ENCODE assay signal across 8 cellular contexts in genomic region chr17:8154608-8155152, GRCh38. TPM values are rescaled to one million over a fixed set of nuclear protein-coding genes. Genes with fewer than 3 reads are reported as not detected.
A peak's percentile ranks its signal among the peaks of the same experiment; 100 is the strongest.
DNase-seq lines count a peak whose midpoint lies in the region; ATAC-seq and TF ChIP-seq lines count a peak whose summit lies in the region.
"Had no signal": no experiment of that assay in that cellular context is flagged by ENCODE, and none has a peak within 500 bp of the region (broad histone marks: within the 10 kb centered on the region; RNA-seq: fewer than 3 reads in every experiment).

No MANE protein-coding gene starts in this region.

- intact Hi-C loops in dendritic cell treated with granulocyte-macrophage colony-stimulating factor and Interleukin-4, amounts not matched to agents 40 ng/mL and 50 ng/mL, for 4 days (cut with micrococcal nuclease): loop anchor here (5.0 to 10.0 kb wide), 2 partner anchors 32 to 310 kb away; partner anchors contain the start of gene HES7
- intact Hi-C loops in transverse colon (cut with DNase I; ENCODE audit: low total_unique reads) (no loop called here), sciatic nerve (cut with DNase I) (no loop called here)

- H3K27me3 ChIP-seq in Loucy (ENCODE audit: insufficient read depth, low read length, poor library complexity, severe bottlenecking) (no peaks in the 10 kb centered on the region), mesendoderm (ENCODE audit: insufficient read depth, low read length, poor library complexity) (no peaks in the 10 kb centered on the region), transverse colon (no peaks in the 10 kb centered on the region)

- no peak for ATAC-seq in sciatic nerve
- no peak for ATAC-seq in stimulated activated naive CD8-positive, alpha-beta T cell treated with anti-CD3 and anti-CD28 coated beads, Interleukin-15, Interleukin-2, amounts not matched to agents 100 U/mL and 50 U/mL, for 24 hours

- no peaks in the 10 kb centered on the region for H3K9me2 ChIP-seq in Loucy (replicated peaks; ENCODE audit: low read depth, low read length)

- H3K4me1 ChIP-seq in Loucy (ENCODE audit: insufficient read depth, low read length, poor library complexity, severe bottlenecking): peaks cover 39% of the 10 kb centered on the region
- peaks cover 18% of the 10 kb centered on the region for H3K4me1 ChIP-seq in mesendoderm (ENCODE audit: control insufficient read depth, low read depth, low read length)
- peaks cover 14 to 67% (median 48%) of the 10 kb centered on the region in 4 donors for H3K4me1 ChIP-seq in transverse colon

- H3K36me3 ChIP-seq in Loucy (ENCODE audit: insufficient read depth, low read length) (peaks cover 2% of the 10 kb centered on the region; the same call in 1 of the 2 replicates), mesendoderm (ENCODE audit: control insufficient read depth, insufficient read depth, low read length) (peaks cover under 1% of the 10 kb centered on the region), transverse colon (peaks cover 0 to 9% (median 4%) of the 10 kb centered on the region in 4 donors)

- H3K9me3 ChIP-seq in Loucy (ENCODE audit: insufficient read depth, low read depth, low read length) (no peaks in the 10 kb centered on the region), transverse colon (no peaks in the 10 kb centered on the region)

- 0 out of 2 replicates have a peak, but pooled peaks cover 4% of the 10 kb centered on the region for H3F3A ChIP-seq in Loucy (ENCODE audit: low read depth)

- no peak for TF ChIP-seq EP300 in transverse colon (IDR thresholded peaks at IDR 0.05; ENCODE audit: low read depth)

- H3K27ac Mint-ChIP-seq in dendritic cell treated with granulocyte-macrophage colony-stimulating factor and Interleukin-4, amounts not matched to agents 40 ng/mL and 50 ng/mL, for 4 days: no peak overlapping the region
- H3K27ac Mint-ChIP-seq: immature natural killer cell had no signal

- TF ChIP-seq CTCF in Loucy (conservative IDR thresholded peaks at IDR 0.05; ENCODE audit: low read length): no peak
- TF ChIP-seq CTCF in transverse colon (IDR thresholded peaks at IDR 0.05): no peak

- peaks cover 32% of the 10 kb centered on the region for H3K36me3 Mint-ChIP-seq in dendritic cell treated with granulocyte-macrophage colony-stimulating factor and Interleukin-4, amounts not matched to agents 40 ng/mL and 50 ng/mL, for 4 days (ENCODE audit: low read depth)

- H3K18ac ChIP-seq in mesendoderm (ENCODE audit: low read length): no peak overlapping the region

- H2BK120ac ChIP-seq in mesendoderm (ENCODE audit: low read depth, low read length): no peak overlapping the region

- H4K20me1 ChIP-seq in Loucy (ENCODE audit: insufficient read depth, low read length, poor library complexity, severe bottlenecking): peaks cover 27% of the 10 kb centered on the region

- in situ Hi-C loops in transverse colon (cut with MboI; ENCODE audit: low pct_ligation_motif_present in 1 of 4, low pct_unique_long_range_greater_than_20kb in 1 of 4, low sequenced_read_pairs in 3 of 4): no loop called here

- peak overlapping the region; percentile 83 for H3K56ac ChIP-seq in mesendoderm (ENCODE audit: low read length)

- no peak overlapping the region for H4K5ac ChIP-seq in mesendoderm (ENCODE audit: low read length)

- H3K23ac ChIP-seq in mesendoderm (ENCODE audit: low read length): no peak overlapping the region

- H3K27ac ChIP-seq in mesendoderm (ENCODE audit: low read depth, low read length): peak overlapping the region; percentile 3
- peak overlapping the region; percentile 95 to 100 (median 99) for H3K27ac ChIP-seq in transverse colon

- H3K4me1 Mint-ChIP-seq in dendritic cell treated with granulocyte-macrophage colony-stimulating factor and Interleukin-4, amounts not matched to agents 40 ng/mL and 50 ng/mL, for 4 days (ENCODE audit: low read depth): peaks cover 26% of the 10 kb centered on the region

- no peak overlapping the region for H3K9ac ChIP-seq in Loucy (ENCODE audit: low read depth, low read length, poor library complexity, severe bottlenecking)
- H3K9ac ChIP-seq in mesendoderm (ENCODE audit: low read length): peak overlapping the region; percentile 66

- no peak overlapping the region for H4K8ac ChIP-seq in mesendoderm (ENCODE audit: low read depth, low read length)

- H3K4me3 Mint-ChIP-seq in dendritic cell treated with granulocyte-macrophage colony-stimulating factor and Interleukin-4, amounts not matched to agents 40 ng/mL and 50 ng/mL, for 4 days: peak overlapping the region; percentile 70

- no peak overlapping the region for H2AK5ac ChIP-seq in mesendoderm (ENCODE audit: low read length)

- H2AFZ ChIP-seq in Loucy (ENCODE audit: low read length): no peak overlapping the region

- H3K4me2 ChIP-seq in Loucy (ENCODE audit: low read depth, low read length, poor library complexity, severe bottlenecking): peak overlapping the region; percentile 79
- H3K4me2 ChIP-seq in mesendoderm (ENCODE audit: low read length): peak overlapping the region; percentile 59

- no peak overlapping the region for H3K4ac ChIP-seq in mesendoderm (ENCODE audit: low read depth, low read length)

- no peaks in the 10 kb centered on the region for H3K27me3 Mint-ChIP-seq in dendritic cell treated with granulocyte-macrophage colony-stimulating factor and Interleukin-4, amounts not matched to agents 40 ng/mL and 50 ng/mL, for 4 days

- peaks cover 12% of the 10 kb centered on the region for H3K79me1 ChIP-seq in mesendoderm (ENCODE audit: low read length)

- H3K79me2 ChIP-seq in Loucy (ENCODE audit: insufficient read depth, low read length): peaks cover 17% of the 10 kb centered on the region; the same call in 1 of the 2 replicates
- H3K79me2 ChIP-seq in mesendoderm (ENCODE audit: control insufficient read depth, insufficient read depth, low read length): peaks cover 2% of the 10 kb centered on the region

- no peak overlapping the region for H2BK15ac ChIP-seq in mesendoderm (replicated peaks; ENCODE audit: low read depth)

- no peak overlapping the region for H3K4me3 ChIP-seq in Loucy (ENCODE audit: low read length, poor library complexity, severe bottlenecking)
- no peak overlapping the region for H3K4me3 ChIP-seq in mesendoderm (ENCODE audit: low read length)
- H3K4me3 ChIP-seq in transverse colon: peak overlapping the region; percentile 69 to 94 (median 84)

- peak overlapping the region; percentile 72 for H2BK5ac ChIP-seq in mesendoderm (ENCODE audit: low read length)

- DNase-seq in mesendoderm (no peak), transverse colon (no peak), sciatic nerve (ENCODE audit: low spot score) (no peak)
- no peak for DNase-seq in stimulated activated CD4-positive, alpha-beta T cell treated with anti-CD3 and anti-CD28 coated beads, Interleukin-4, amount 100 ng/mL, for 4 hours
- DNase-seq in stimulated activated naive CD8-positive, alpha-beta T cell treated with anti-CD3 and anti-CD28 coated beads, Interleukin-15, Interleukin-2, amounts not matched to agents 100 U/mL and 50 U/mL, for 24 hours: no peak

- H3K9me3 Mint-ChIP-seq in dendritic cell treated with granulocyte-macrophage colony-stimulating factor and Interleukin-4, amounts not matched to agents 40 ng/mL and 50 ng/mL, for 4 days: no peaks in the 10 kb centered on the region

- TF ChIP-seq POLR2A in transverse colon (IDR thresholded peaks at IDR 0.05): no peak

- no CpG with 5 or more reads among the region's 11 CpGs for WGBS in mesendoderm (ENCODE audit: extremely low coverage, insufficient coverage, low lambda C conversion rate)
- WGBS in transverse colon (ENCODE audit: low coverage in 1 of 2), 2 donors: 37 to 44% methylated on average over 2 to 11 of the region's 11 CpGs

RNA-seq across cellular contexts. Expression of gene PER1, which starts 2.5 kb away (rescaled TPM):
- 10.0 TPM for polyA plus RNA-seq in mesendoderm (2013, experiment 1 of 2)
- 10.0 TPM for polyA plus RNA-seq in mesendoderm (2013, experiment 2 of 2)
- total RNA-seq in transverse colon (100 to 1,000 TPM in 2 of 4 donors, 10 to 100 TPM in 2; 55.9 to 211 (median 109) TPM), sciatic nerve (182 TPM)

RNA-seq across cellular contexts. Expression of gene VAMP2, which starts 8.1 kb away (rescaled TPM):
- 14.1 TPM for polyA plus RNA-seq in mesendoderm (2013, experiment 1 of 2)
- 14.0 TPM for polyA plus RNA-seq in mesendoderm (2013, experiment 2 of 2)
- total RNA-seq in transverse colon (10 to 100 TPM; 20.9 to 49.4 (median 30.1) TPM), sciatic nerve (108 TPM)

RNA-seq across cellular contexts. Expression of gene TMEM107, which starts 21.5 kb away (rescaled TPM):
- 3.7 TPM for polyA plus RNA-seq in mesendoderm (2013, experiment 1 of 2)
- 3.5 TPM for polyA plus RNA-seq in mesendoderm (2013, experiment 2 of 2)
- 10 to 100 TPM in 2 of 4 donors, 1 to 10 TPM in 2; 1.5 to 74.6 (median 18.3) TPM for total RNA-seq in transverse colon
- total RNA-seq in sciatic nerve: 23.0 TPM

RNA-seq across cellular contexts. Expression of gene HES7, which starts 30.8 kb away (rescaled TPM):
- 0.10 TPM for polyA plus RNA-seq in mesendoderm (2013, experiment 1 of 2)
- 0.17 TPM for polyA plus RNA-seq in mesendoderm (2013, experiment 2 of 2)
- total RNA-seq in transverse colon (not detected), sciatic nerve (1.1 TPM)
- polyA plus RNA-seq: immature natural killer cell had no signal

RNA-seq across cellular contexts. Expression of gene BORCS6, which starts 35.3 kb away (rescaled TPM):
- 1.9 TPM for polyA plus RNA-seq in mesendoderm (2013, experiment 1 of 2)
- 1.8 TPM for polyA plus RNA-seq in mesendoderm (2013, experiment 2 of 2)
- total RNA-seq in transverse colon (10 to 100 TPM in 3 of 4 donors, 1 to 10 TPM in 1; 3.2 to 17.1 (median 12.7) TPM), sciatic nerve (14.4 TPM)

Comparison
In these comparisons a context has a peak if more than half of its experiments do, and no peak if none do; other contexts are left out.
1. H3K4me3 ChIP-seq: peak in transverse colon (4 of 4); none in Loucy (single experiment) and mesendoderm (single experiment).